Comparison of ENCODE assay signal across 1 cellular context in genomic region chr1:216892581-216892980, GRCh38.
TF ChIP-seq lines count a peak whose summit lies in the region.

No MANE protein-coding gene starts in this region.

TF ChIP-seq in GM23338, 12 proteins besides CTCF, POLR2A, EP300 and RAD21 (continued from another document):
- TF ChIP-seq ZNF462 (CRISPR knock-in tag; IDR thresholded peaks at IDR 0.05) (no peak), EZH2phosphoT487 (IDR thresholded peaks at IDR 0.05; ENCODE audit: unreplicated experiment) (no peak), ZNF331 (CRISPR knock-in tag; IDR thresholded peaks at IDR 0.05; ENCODE audit: low read depth) (no peak), ZNF114 (CRISPR knock-in tag; IDR thresholded peaks at IDR 0.05) (no peak)
